In genomic region chr12:121400332-121401139, GRCh38 we compare ENCODE assay signal across 1 cellular context.
A peak's percentile ranks its signal among the peaks of the same experiment; 100 is the strongest.
TF ChIP-seq lines count a peak whose summit lies in the region.

No MANE protein-coding gene starts in this region.

TF ChIP-seq in WTC11, 78 proteins besides CTCF, POLR2A, EP300 and RAD21 (continued from another document):
- TF ChIP-seq HMGXB4 (CRISPR knock-in tag; IDR thresholded peaks at IDR 0.05), result peak; percentile 84; the same call in 1 of the 2 replicates
